ENCODE assay signal across 1 cellular context in genomic region chr20:33674294-33675126, GRCh38.
A peak's percentile ranks its signal among the peaks of the same experiment; 100 is the strongest.
TF ChIP-seq lines count a peak whose summit lies in the region.

NECAB3 (minus strand) TSS chr20:33674428; CDS start chr20:33674352, 76 bp downstream.

TF ChIP-seq in K562, 482 proteins besides CTCF, POLR2A, EP300 and RAD21 (continued from another document and continues in another):
- TF ChIP-seq, protein P1, sequence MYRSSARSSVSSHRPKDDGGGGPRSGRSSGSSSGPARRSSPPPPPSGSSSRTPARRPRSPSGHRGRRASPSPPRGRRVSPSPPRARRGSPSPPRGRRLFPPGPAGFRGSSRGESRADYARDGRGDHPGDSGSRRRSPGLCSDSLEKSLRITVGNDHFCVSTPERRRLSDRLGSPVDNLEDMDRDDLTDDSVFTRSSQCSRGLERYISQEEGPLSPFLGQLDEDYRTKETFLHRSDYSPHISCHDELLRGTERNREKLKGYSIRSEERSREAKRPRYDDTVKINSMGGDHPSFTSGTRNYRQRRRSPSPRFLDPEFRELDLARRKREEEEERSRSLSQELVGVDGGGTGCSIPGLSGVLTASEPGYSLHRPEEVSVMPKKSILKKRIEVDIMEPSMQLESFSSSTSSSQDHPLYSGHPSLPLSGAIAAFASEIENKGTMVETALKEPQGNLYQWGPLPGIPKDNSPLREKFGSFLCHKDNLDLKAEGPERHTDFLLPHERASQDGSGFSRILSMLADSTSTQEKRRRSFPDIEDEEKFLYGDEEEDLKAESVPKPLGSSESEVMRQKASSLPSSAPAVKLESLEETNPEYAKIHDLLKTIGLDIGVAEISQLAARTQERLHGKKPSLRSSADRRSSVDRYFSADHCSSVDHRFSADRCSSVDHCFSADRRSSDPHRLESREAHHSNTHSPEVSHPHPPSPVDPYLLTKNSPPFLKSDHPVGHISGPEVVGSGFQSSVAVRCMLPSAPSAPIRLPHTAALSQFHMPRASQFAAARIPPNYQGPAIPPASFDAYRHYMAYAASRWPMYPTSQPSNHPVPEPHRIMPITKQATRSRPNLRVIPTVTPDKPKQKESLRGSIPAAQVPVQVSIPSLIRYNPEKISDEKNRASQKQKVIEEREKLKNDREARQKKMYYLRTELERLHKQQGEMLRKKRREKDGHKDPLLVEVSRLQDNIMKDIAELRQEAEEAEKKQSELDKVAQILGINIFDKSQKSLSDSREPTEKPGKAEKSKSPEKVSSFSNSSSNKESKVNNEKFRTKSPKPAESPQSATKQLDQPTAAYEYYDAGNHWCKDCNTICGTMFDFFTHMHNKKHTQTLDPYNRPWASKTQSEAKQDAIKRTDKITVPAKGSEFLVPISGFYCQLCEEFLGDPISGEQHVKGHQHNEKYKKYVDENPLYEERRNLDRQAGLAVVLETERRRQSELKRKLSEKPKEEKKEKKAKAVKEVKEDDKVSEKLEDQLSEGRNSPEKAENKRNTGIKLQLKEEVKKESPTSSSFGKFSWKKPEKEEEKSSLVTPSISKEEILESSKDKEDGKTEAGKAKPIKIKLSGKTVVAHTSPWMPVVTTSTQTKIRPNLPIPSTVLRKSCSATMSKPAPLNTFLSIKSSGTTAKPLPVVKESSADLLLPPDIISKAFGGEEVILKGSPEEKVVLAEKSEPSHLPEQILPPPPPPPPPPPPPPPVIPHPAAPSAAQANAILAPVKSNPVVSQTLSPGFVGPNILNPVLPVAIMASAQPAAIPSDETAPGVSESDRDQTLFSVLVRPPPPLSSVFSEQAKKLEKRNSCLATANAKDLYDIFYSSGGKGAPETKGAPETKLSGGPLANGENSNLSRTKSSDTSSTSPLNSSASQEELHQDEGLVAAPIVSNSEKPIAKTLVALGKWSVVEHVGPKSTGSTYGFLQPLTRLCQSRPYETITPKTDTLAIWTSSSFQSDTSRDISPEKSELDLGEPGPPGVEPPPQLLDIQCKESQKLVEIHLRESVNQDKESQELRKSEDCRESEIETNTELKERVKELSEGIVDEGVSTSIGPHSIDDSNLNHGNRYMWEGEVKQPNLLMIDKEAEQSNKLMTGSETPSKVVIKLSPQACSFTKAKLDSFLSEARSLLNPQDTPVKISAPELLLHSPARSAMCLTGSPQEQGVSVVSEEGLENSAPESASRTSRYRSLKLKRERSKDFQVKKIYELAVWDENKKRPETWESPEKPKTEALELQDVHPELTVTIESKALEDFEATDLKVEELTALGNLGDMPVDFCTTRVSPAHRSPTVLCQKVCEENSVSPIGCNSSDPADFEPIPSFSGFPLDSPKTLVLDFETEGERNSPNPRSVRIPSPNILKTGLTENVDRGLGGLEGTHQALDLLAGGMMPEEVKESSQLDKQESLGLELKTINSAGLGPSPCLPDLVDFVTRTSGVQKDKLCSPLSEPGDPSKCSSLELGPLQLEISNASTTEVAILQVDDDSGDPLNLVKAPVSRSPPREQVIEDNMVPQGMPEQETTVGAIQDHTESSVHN (IDR thresholded peaks at IDR 0.05; ENCODE audit: borderline replicate concordance in 1 of 2, low read depth in 1 of 2), result no peak
- TF ChIP-seq LARP7 (IDR thresholded peaks at IDR 0.05) (no peak), CXXC5 (CRISPR knock-in tag; IDR thresholded peaks at IDR 0.05) (peak; percentile 84), ZNF146 (CRISPR knock-in tag; IDR thresholded peaks at IDR 0.05; ENCODE audit: unreplicated experiment) (no peak), IRF2 (CRISPR knock-in tag; IDR thresholded peaks at IDR 0.05) (no peak), ZNF23 (CRISPR knock-in tag; IDR thresholded peaks at IDR 0.05) (no peak), TBP (optimal IDR thresholded peaks at IDR 0.05; ENCODE audit: low read depth, low read length) (peak; percentile 46), HMGN3 (IDR thresholded peaks at IDR 0.05; ENCODE audit: borderline replicate concordance, extremely low read depth, insufficient read length, low read depth, low read length) (peak; percentile 68), CREM (IDR thresholded peaks at IDR 0.05; ENCODE audit: low read depth) (peak; percentile 51; the same call in 1 of the 2 replicates), NR3C1 (CRISPR knock-in tag; IDR thresholded peaks at IDR 0.05) (no peak), CCNT2 (IDR thresholded peaks at IDR 0.05; ENCODE audit: borderline replicate concordance, extremely low read depth, insufficient read length, low read depth, low read length) (peak; percentile 80), NBN (IDR thresholded peaks at IDR 0.05; ENCODE audit: low read depth) (no peak), ZNF134 (CRISPR knock-in tag; conservative IDR thresholded peaks at IDR 0.05) (no peak), ARID2 (IDR thresholded peaks at IDR 0.05) (no peak), NONO (IDR thresholded peaks at IDR 0.05; ENCODE audit: low read depth in 2 of 2, low read length in 1 of 2) (peak in 1 of 2 experiments; percentile 42; a peak in 1 of 4 replicates), ZNF76 (CRISPR knock-in tag; IDR thresholded peaks at IDR 0.05; ENCODE audit: borderline replicate concordance) (no peak), DPF2 (IDR thresholded peaks at IDR 0.05) (no peak), PHF21A (IDR thresholded peaks at IDR 0.05; ENCODE audit: borderline replicate concordance, low read depth) (no peak), GATAD2B (IDR thresholded peaks at IDR 0.05; ENCODE audit: borderline replicate concordance) (peak; percentile 88), TAL1 (IDR thresholded peaks at IDR 0.05) (no peak), L3MBTL2 (IDR thresholded peaks at IDR 0.05) (peak; percentile 72), ZNF644 (tag; IDR thresholded peaks at IDR 0.05; ENCODE audit: low read depth) (no peak), POLR2H (tag; IDR thresholded peaks at IDR 0.05; ENCODE audit: low read depth) (peak; percentile 48), ETV5 (CRISPR knock-in tag; IDR thresholded peaks at IDR 0.05; ENCODE audit: low read depth) (peak; percentile 19; the same call in 1 of the 2 replicates), ZNF384 (IDR thresholded peaks at IDR 0.05; ENCODE audit: low read depth, low read length) (no peak), ZNF311 (CRISPR knock-in tag; IDR thresholded peaks at IDR 0.05) (no peak)
- TF ChIP-seq, protein P2, sequence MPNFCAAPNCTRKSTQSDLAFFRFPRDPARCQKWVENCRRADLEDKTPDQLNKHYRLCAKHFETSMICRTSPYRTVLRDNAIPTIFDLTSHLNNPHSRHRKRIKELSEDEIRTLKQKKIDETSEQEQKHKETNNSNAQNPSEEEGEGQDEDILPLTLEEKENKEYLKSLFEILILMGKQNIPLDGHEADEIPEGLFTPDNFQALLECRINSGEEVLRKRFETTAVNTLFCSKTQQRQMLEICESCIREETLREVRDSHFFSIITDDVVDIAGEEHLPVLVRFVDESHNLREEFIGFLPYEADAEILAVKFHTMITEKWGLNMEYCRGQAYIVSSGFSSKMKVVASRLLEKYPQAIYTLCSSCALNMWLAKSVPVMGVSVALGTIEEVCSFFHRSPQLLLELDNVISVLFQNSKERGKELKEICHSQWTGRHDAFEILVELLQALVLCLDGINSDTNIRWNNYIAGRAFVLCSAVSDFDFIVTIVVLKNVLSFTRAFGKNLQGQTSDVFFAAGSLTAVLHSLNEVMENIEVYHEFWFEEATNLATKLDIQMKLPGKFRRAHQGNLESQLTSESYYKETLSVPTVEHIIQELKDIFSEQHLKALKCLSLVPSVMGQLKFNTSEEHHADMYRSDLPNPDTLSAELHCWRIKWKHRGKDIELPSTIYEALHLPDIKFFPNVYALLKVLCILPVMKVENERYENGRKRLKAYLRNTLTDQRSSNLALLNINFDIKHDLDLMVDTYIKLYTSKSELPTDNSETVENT (CRISPR knock-in tag; IDR thresholded peaks at IDR 0.05), result no peak; the same call in 1 of the 2 replicates
- TF ChIP-seq, protein P3, sequence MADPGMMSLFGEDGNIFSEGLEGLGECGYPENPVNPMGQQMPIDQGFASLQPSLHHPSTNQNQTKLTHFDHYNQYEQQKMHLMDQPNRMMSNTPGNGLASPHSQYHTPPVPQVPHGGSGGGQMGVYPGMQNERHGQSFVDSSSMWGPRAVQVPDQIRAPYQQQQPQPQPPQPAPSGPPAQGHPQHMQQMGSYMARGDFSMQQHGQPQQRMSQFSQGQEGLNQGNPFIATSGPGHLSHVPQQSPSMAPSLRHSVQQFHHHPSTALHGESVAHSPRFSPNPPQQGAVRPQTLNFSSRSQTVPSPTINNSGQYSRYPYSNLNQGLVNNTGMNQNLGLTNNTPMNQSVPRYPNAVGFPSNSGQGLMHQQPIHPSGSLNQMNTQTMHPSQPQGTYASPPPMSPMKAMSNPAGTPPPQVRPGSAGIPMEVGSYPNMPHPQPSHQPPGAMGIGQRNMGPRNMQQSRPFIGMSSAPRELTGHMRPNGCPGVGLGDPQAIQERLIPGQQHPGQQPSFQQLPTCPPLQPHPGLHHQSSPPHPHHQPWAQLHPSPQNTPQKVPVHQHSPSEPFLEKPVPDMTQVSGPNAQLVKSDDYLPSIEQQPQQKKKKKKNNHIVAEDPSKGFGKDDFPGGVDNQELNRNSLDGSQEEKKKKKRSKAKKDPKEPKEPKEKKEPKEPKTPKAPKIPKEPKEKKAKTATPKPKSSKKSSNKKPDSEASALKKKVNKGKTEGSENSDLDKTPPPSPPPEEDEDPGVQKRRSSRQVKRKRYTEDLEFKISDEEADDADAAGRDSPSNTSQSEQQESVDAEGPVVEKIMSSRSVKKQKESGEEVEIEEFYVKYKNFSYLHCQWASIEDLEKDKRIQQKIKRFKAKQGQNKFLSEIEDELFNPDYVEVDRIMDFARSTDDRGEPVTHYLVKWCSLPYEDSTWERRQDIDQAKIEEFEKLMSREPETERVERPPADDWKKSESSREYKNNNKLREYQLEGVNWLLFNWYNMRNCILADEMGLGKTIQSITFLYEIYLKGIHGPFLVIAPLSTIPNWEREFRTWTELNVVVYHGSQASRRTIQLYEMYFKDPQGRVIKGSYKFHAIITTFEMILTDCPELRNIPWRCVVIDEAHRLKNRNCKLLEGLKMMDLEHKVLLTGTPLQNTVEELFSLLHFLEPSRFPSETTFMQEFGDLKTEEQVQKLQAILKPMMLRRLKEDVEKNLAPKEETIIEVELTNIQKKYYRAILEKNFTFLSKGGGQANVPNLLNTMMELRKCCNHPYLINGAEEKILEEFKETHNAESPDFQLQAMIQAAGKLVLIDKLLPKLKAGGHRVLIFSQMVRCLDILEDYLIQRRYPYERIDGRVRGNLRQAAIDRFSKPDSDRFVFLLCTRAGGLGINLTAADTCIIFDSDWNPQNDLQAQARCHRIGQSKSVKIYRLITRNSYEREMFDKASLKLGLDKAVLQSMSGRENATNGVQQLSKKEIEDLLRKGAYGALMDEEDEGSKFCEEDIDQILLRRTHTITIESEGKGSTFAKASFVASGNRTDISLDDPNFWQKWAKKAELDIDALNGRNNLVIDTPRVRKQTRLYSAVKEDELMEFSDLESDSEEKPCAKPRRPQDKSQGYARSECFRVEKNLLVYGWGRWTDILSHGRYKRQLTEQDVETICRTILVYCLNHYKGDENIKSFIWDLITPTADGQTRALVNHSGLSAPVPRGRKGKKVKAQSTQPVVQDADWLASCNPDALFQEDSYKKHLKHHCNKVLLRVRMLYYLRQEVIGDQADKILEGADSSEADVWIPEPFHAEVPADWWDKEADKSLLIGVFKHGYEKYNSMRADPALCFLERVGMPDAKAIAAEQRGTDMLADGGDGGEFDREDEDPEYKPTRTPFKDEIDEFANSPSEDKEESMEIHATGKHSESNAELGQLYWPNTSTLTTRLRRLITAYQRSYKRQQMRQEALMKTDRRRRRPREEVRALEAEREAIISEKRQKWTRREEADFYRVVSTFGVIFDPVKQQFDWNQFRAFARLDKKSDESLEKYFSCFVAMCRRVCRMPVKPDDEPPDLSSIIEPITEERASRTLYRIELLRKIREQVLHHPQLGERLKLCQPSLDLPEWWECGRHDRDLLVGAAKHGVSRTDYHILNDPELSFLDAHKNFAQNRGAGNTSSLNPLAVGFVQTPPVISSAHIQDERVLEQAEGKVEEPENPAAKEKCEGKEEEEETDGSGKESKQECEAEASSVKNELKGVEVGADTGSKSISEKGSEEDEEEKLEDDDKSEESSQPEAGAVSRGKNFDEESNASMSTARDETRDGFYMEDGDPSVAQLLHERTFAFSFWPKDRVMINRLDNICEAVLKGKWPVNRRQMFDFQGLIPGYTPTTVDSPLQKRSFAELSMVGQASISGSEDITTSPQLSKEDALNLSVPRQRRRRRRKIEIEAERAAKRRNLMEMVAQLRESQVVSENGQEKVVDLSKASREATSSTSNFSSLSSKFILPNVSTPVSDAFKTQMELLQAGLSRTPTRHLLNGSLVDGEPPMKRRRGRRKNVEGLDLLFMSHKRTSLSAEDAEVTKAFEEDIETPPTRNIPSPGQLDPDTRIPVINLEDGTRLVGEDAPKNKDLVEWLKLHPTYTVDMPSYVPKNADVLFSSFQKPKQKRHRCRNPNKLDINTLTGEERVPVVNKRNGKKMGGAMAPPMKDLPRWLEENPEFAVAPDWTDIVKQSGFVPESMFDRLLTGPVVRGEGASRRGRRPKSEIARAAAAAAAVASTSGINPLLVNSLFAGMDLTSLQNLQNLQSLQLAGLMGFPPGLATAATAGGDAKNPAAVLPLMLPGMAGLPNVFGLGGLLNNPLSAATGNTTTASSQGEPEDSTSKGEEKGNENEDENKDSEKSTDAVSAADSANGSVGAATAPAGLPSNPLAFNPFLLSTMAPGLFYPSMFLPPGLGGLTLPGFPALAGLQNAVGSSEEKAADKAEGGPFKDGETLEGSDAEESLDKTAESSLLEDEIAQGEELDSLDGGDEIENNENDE (IDR thresholded peaks at IDR 0.05; ENCODE audit: low read depth, low read length), result no peak
- TF ChIP-seq, protein P4, sequence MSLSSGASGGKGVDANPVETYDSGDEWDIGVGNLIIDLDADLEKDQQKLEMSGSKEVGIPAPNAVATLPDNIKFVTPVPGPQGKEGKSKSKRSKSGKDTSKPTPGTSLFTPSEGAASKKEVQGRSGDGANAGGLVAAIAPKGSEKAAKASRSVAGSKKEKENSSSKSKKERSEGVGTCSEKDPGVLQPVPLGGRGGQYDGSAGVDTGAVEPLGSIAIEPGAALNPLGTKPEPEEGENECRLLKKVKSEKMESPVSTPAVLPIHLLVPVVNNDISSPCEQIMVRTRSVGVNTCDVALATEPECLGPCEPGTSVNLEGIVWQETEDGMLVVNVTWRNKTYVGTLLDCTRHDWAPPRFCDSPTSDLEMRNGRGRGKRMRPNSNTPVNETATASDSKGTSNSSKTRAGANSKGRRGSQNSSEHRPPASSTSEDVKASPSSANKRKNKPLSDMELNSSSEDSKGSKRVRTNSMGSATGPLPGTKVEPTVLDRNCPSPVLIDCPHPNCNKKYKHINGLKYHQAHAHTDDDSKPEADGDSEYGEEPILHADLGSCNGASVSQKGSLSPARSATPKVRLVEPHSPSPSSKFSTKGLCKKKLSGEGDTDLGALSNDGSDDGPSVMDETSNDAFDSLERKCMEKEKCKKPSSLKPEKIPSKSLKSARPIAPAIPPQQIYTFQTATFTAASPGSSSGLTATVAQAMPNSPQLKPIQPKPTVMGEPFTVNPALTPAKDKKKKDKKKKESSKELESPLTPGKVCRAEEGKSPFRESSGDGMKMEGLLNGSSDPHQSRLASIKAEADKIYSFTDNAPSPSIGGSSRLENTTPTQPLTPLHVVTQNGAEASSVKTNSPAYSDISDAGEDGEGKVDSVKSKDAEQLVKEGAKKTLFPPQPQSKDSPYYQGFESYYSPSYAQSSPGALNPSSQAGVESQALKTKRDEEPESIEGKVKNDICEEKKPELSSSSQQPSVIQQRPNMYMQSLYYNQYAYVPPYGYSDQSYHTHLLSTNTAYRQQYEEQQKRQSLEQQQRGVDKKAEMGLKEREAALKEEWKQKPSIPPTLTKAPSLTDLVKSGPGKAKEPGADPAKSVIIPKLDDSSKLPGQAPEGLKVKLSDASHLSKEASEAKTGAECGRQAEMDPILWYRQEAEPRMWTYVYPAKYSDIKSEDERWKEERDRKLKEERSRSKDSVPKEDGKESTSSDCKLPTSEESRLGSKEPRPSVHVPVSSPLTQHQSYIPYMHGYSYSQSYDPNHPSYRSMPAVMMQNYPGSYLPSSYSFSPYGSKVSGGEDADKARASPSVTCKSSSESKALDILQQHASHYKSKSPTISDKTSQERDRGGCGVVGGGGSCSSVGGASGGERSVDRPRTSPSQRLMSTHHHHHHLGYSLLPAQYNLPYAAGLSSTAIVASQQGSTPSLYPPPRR (CRISPR knock-in tag; IDR thresholded peaks at IDR 0.05; ENCODE audit: borderline replicate concordance), result no peak
